Comparison of ENCODE assay signal across 1 cellular context in genomic region chr3:193594946-193595689, GRCh38.
TF ChIP-seq lines count a peak whose summit lies in the region.

No MANE protein-coding gene starts in this region.

TF ChIP-seq in H1, 55 proteins besides CTCF, POLR2A, EP300 and RAD21:
- TF ChIP-seq, protein P1, sequence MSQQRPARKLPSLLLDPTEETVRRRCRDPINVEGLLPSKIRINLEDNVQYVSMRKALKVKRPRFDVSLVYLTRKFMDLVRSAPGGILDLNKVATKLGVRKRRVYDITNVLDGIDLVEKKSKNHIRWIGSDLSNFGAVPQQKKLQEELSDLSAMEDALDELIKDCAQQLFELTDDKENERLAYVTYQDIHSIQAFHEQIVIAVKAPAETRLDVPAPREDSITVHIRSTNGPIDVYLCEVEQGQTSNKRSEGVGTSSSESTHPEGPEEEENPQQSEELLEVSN (IDR thresholded peaks at IDR 0.05) = no peak
- no peak for TF ChIP-seq SRF (IDR thresholded peaks at IDR 0.05; ENCODE audit: low read depth, low read length)
- no peak for TF ChIP-seq EGR1 (IDR thresholded peaks at IDR 0.05; ENCODE audit: borderline replicate concordance, low read depth, low read length)
- no peak for TF ChIP-seq CBX8 (IDR thresholded peaks at IDR 0.05; ENCODE audit: borderline replicate concordance, low read depth, low read length)
- TF ChIP-seq TAF1 (IDR thresholded peaks at IDR 0.05; ENCODE audit: low read depth, low read length) = no peak
- TF ChIP-seq CHD2 (IDR thresholded peaks at IDR 0.05; ENCODE audit: low read length) = no peak
- no peak for TF ChIP-seq SIRT6 (IDR thresholded peaks at IDR 0.05; ENCODE audit: low read length)
- no peak for TF ChIP-seq CREB1 (IDR thresholded peaks at IDR 0.05)
- no peak for TF ChIP-seq ASH2L (IDR thresholded peaks at IDR 0.05; ENCODE audit: low read length)
- TF ChIP-seq TCF12 (IDR thresholded peaks at IDR 0.05; ENCODE audit: low read depth, low read length) = no peak
- TF ChIP-seq POU5F1 (IDR thresholded peaks at IDR 0.05; ENCODE audit: low read depth, low read length) = no peak
- TF ChIP-seq FOSL1 (IDR thresholded peaks at IDR 0.05; ENCODE audit: insufficient read depth, low read depth, low read length) = no peak
- TF ChIP-seq RFX5 (IDR thresholded peaks at IDR 0.05; ENCODE audit: borderline replicate concordance, low read depth, low read length) = no peak
- TF ChIP-seq MAFK (IDR thresholded peaks at IDR 0.05; ENCODE audit: low read depth, low read length) = no peak
- TF ChIP-seq SP1 (IDR thresholded peaks at IDR 0.05; ENCODE audit: low read depth, low read length) = no peak
